Comparison of ENCODE assay signal across 1 cellular context in genomic region chr9:25732101-25732500, GRCh38. TPM values are rescaled to one million over a fixed set of nuclear protein-coding genes. Genes with fewer than 3 reads are reported as not detected.
"Had no signal": no experiment of that assay in that cellular context is flagged by ENCODE, and none has a peak within 500 bp of the region (broad histone marks: within the 10 kb centered on the region; RNA-seq: fewer than 3 reads in every experiment).

No MANE protein-coding gene starts in this region.

RNA-seq across cellular contexts. Expression of gene TUSC1, which starts 53.9 kb away (rescaled TPM):
- total RNA-seq: mesothelial cell of epicardium had no signal
